In the genomic region with DNA sequence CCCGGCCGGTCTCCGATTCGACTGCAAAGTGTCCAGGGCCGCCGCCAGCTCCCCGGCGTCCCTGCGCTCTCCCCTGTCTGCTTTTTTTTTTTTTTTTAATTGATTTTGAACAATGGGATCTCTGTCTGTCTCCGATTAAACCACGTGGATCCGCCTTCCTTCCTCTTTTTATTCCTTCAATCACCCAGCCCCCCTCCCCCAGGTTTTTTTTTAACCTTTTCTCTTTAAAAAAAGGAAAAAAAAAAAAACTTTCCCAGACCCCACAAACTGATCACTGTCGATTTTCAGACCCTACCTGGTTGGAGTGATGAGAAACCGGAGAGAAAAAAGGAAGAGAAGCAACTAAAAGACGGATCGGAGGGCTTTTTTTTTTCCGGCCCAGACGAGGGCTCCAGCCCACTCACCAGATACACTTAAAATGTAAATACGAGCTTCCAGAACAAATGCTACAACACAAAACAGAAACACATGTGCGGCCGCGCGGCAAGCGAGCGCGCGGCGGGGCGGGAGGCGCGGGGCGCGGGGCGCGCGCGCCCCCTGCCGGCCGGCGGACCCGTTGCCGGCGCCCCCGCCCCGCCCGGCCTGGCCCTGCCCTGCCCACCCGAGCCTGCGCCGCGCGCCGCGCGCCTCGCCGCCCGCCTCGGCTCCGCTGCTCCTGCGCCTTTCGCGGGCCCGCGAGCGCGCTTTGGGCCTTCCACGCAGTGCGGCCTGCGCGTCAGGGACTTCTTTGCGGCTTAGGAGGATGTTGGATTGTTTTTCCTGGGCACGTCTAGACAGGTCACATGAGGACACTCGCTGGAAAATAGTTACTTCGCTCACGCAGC, we compare ENCODE assay signal across 8 cellular contexts. TPM values are rescaled to one million over a fixed set of nuclear protein-coding genes. Genes with fewer than 3 reads are reported as not detected.
DNase-seq lines count a peak whose midpoint lies in the region; ATAC-seq and TF ChIP-seq lines count a peak whose summit lies in the region.

A gene (minus strand): TSS at position 428 of the 824 bp plus-strand sequence. CDS start 1,163 bp downstream, outside the sequence.

- peak within 1 kb of the TSS; percentile 91 for H3K27ac ChIP-seq in thymus (ENCODE audit: low read depth)

- peaks cover 46% of the 10 kb centered on the region for H3K36me3 Mint-ChIP-seq in Calu3 (ENCODE audit: insufficient read depth, unreplicated experiment)
- H3K36me3 Mint-ChIP-seq in activated naive CD4-positive, alpha-beta T cell treated with anti-CD3 and anti-CD28 coated beads, Interleukin-2, amount 50 U/mL, for 72 hours: peaks cover 26 to 30% of the 10 kb centered on the region in 2 donors
- H3K36me3 Mint-ChIP-seq in glutamatergic neuron (ENCODE audit: unreplicated experiment): peaks cover 4% of the 10 kb centered on the region
- H3K36me3 Mint-ChIP-seq in osteocyte (ENCODE audit: unreplicated experiment): no peaks in the 10 kb centered on the region

- H3K36me3 ChIP-seq in Loucy (ENCODE audit: insufficient read depth, low read length) (peaks cover 24% of the 10 kb centered on the region; the same call in 1 of the 2 replicates), thymus (ENCODE audit: control insufficient read depth, insufficient read depth) (peaks cover 7% of the 10 kb centered on the region)

- WGBS in thymus: 1% methylated on average over 75 of the region's 75 CpGs

- peaks cover 35% of the 10 kb centered on the region for H4K20me1 ChIP-seq in Loucy (ENCODE audit: insufficient read depth, low read length, poor library complexity, severe bottlenecking)

- ATAC-seq in GM21528 (IDR thresholded peaks at IDR 0.05; ENCODE audit: low FRiP score, unreplicated experiment): peak; percentile 33
- peak; percentile 73 to 77 for ATAC-seq in activated naive CD4-positive, alpha-beta T cell treated with anti-CD3 and anti-CD28 coated beads, Interleukin-2, amount 50 U/mL, for 72 hours

- TF ChIP-seq CTCF in Calu3 (IDR thresholded peaks at IDR 0.05; ENCODE audit: unreplicated experiment) (no peak), Loucy (conservative IDR thresholded peaks at IDR 0.05; ENCODE audit: low read length) (no peak), glutamatergic neuron (IDR thresholded peaks at IDR 0.05; ENCODE audit: partially characterized antibody, unreplicated experiment) (no peak), osteocyte (IDR thresholded peaks at IDR 0.05) (no peak)

- peak within 1 kb of the TSS; percentile 76 for H3K4me2 ChIP-seq in Loucy (ENCODE audit: low read depth, low read length, poor library complexity, severe bottlenecking)

- H3K27me3 Mint-ChIP-seq in Calu3 (ENCODE audit: unreplicated experiment) (no peaks in the 10 kb centered on the region), glutamatergic neuron (ENCODE audit: unreplicated experiment) (peaks cover 12% of the 10 kb centered on the region), osteocyte (ENCODE audit: unreplicated experiment) (no peaks in the 10 kb centered on the region)

- DNase-seq in Calu3: peak; percentile 42
- peak; percentile 74 for DNase-seq in SK-N-DZ (ENCODE audit: low spot score)
- DNase-seq in activated naive CD4-positive, alpha-beta T cell treated with anti-CD3 and anti-CD28 coated beads, Interleukin-2, amount 50 U/mL, for 72 hours (ENCODE audit: low spot score in 2 of 2): peak; percentile 61 to 78
- peak; percentile 68 for DNase-seq in glutamatergic neuron
- DNase-seq in osteocyte (ENCODE audit: extremely low spot score, unreplicated experiment): peak; percentile 91

- H3K27ac Mint-ChIP-seq in Calu3 (ENCODE audit: unreplicated experiment) (peak within 1 kb of the TSS; percentile 94), glutamatergic neuron (ENCODE audit: unreplicated experiment) (peak within 1 kb of the TSS; percentile 98), osteocyte (ENCODE audit: unreplicated experiment) (peak within 1 kb of the TSS; percentile 97)
- peak within 1 kb of the TSS; percentile 97 to 98 for H3K27ac Mint-ChIP-seq in activated naive CD4-positive, alpha-beta T cell treated with anti-CD3 and anti-CD28 coated beads, Interleukin-2, amount 50 U/mL, for 72 hours

- peak within 1 kb of the TSS; percentile 69 for H2AFZ ChIP-seq in Loucy (ENCODE audit: low read length)

- H3K9ac ChIP-seq in Loucy (ENCODE audit: low read depth, low read length, poor library complexity, severe bottlenecking): peak within 1 kb of the TSS; percentile 99

- peaks cover 44% of the 10 kb centered on the region for H3K4me1 ChIP-seq in Loucy (ENCODE audit: insufficient read depth, low read length, poor library complexity, severe bottlenecking)
- H3K4me1 ChIP-seq in thymus (ENCODE audit: control insufficient read depth, insufficient read depth, low read length): peaks cover 12% of the 10 kb centered on the region

- peaks cover 41% of the 10 kb centered on the region for H3K79me2 ChIP-seq in Loucy (ENCODE audit: insufficient read depth, low read length)

- H3K4me3 Mint-ChIP-seq in Calu3 (ENCODE audit: low read depth, unreplicated experiment) (peak within 1 kb of the TSS; percentile 83), glutamatergic neuron (ENCODE audit: unreplicated experiment) (peak within 1 kb of the TSS; percentile 99), osteocyte (ENCODE audit: unreplicated experiment) (peak within 1 kb of the TSS; percentile 96)

- H3F3A ChIP-seq in Loucy (ENCODE audit: low read depth): no peaks in the 10 kb centered on the region

- H3K27me3 ChIP-seq in Loucy (ENCODE audit: insufficient read depth, low read length, poor library complexity, severe bottlenecking) (peaks cover 8% of the 10 kb centered on the region), thymus (ENCODE audit: control insufficient read depth, insufficient read depth) (no peaks in the 10 kb centered on the region)

- H3K4me3 ChIP-seq in Loucy (ENCODE audit: low read length, poor library complexity, severe bottlenecking) (peak within 1 kb of the TSS; percentile 98), thymus (ENCODE audit: low read length) (peak within 1 kb of the TSS; percentile 88)

- no TSS peak for BruUV-seq in Calu3 (replicated peaks; lab: Mats Ljungman, UMichigan)

- CTCF ChIA-PET in Calu3 (lab: Charles Lee): interaction anchor here (0.6 to 0.8 kb wide), 6 partner anchors 18 to 455 kb away, joined by 3 to 6 read pairs (median 4); no protein-coding TSS in a partner anchor

- no peaks in the 10 kb centered on the region for H3K9me3 ChIP-seq in Loucy (ENCODE audit: insufficient read depth, low read depth, low read length)
- no peaks in the 10 kb centered on the region for H3K9me3 ChIP-seq in thymus (ENCODE audit: control insufficient read depth)

- H3K4me1 Mint-ChIP-seq in Calu3 (ENCODE audit: low read depth, unreplicated experiment) (peaks cover 19% of the 10 kb centered on the region), glutamatergic neuron (ENCODE audit: low read depth, unreplicated experiment) (peaks cover 31% of the 10 kb centered on the region), osteocyte (ENCODE audit: unreplicated experiment) (peaks cover 54% of the 10 kb centered on the region)

- H3K9me2 ChIP-seq in Loucy (replicated peaks; ENCODE audit: low read depth, low read length): no peaks in the 10 kb centered on the region

- intact Hi-C loops in Calu3 (cut with micrococcal nuclease; ENCODE audit: unreplicated experiment): no loop called here

- H3K9me3 Mint-ChIP-seq in Calu3 (ENCODE audit: low read depth, unreplicated experiment): no peaks in the 10 kb centered on the region
- no peaks in the 10 kb centered on the region for H3K9me3 Mint-ChIP-seq in activated naive CD4-positive, alpha-beta T cell treated with anti-CD3 and anti-CD28 coated beads, Interleukin-2, amount 50 U/mL, for 72 hours
- H3K9me3 Mint-ChIP-seq in glutamatergic neuron (ENCODE audit: unreplicated experiment): peaks cover 15% of the 10 kb centered on the region
- H3K9me3 Mint-ChIP-seq in osteocyte (ENCODE audit: unreplicated experiment): no peaks in the 10 kb centered on the region

RNA-seq across cellular contexts. Expression of the gene that starts here (rescaled TPM):
- total RNA-seq in Calu3 (2022) (107 and 113 TPM in 2 replicates), glutamatergic neuron (ENCODE audit: unreplicated experiment) (132 TPM), osteocyte (102 and 104 TPM in 2 replicates)
- polyA plus RNA-seq in SK-N-DZ (2014; cell fraction: cytosol; rRNA removed): 142 and 144 TPM in 2 replicates
- 80.6 and 91.5 TPM in 2 replicates for polyA plus RNA-seq in SK-N-DZ (2014; cell fraction: nucleus; rRNA removed)
- total RNA-seq in activated naive CD4-positive, alpha-beta T cell treated with anti-CD3 and anti-CD28 coated beads, Interleukin-2, amount 50 U/mL, for 72 hours: 100 to 1,000 TPM; 113 to 132 TPM
- polyA plus RNA-seq in thymus: 65.2 TPM

Comparison
In these comparisons a context has a peak if more than half of its experiments do, and no peak if none do; other contexts are left out.
1. Peak in every context shown above with its lines: DNase-seq, ATAC-seq, H3K4me3 ChIP-seq and H3K27ac ChIP-seq.